8 cellular contexts compared by ENCODE assay signal in genomic region chr10:89782470-89782869, GRCh38.
"Had no signal": no experiment of that assay in that cellular context is flagged by ENCODE, and none has a peak within 500 bp of the region (broad histone marks: within the 10 kb centered on the region; RNA-seq: fewer than 3 reads in every experiment).

No MANE protein-coding gene starts in this region.

- H3K4me3 Mint-ChIP-seq: H9 had no signal

- H2AFZ ChIP-seq: GM23248 had no signal

- FAIRE-seq: HTR-8/SVneo had no signal

- H3K9ac ChIP-seq: GM23248, KMS-11 had no signal

- DNase-seq: GM23248, GOT3, H9, HCEC 1CT, Karpas-422, KBM-7 had no signal

- H3K4me3 ChIP-seq: GM23248 had no signal

- H3K27ac ChIP-seq: GM23248, KMS-11 had no signal

- H3K4me2 ChIP-seq: KMS-11 had no signal
